In the genomic region with DNA sequence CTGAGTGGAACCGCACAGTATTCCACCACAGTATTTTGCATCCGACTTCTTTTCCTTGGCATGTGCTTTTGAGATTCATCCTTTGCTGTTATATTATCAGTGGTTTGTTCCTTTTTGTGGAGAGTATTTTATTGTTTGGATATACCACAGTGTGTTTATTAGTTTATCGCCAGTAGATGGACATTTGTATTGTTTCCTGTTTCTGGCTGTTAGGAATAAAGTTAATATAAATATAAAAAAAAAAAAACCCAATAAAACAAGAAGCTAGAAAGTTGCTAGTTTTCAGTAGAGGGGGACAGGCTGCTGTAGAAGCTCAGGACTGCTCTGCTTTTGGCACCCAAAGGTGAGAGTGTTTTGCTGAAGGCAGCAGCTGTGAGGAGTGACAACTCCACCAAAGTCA, we compare ENCODE assay signal across 22 cellular contexts.
DNase-seq lines count a peak whose midpoint lies in the region; ATAC-seq, FAIRE-seq and TF ChIP-seq lines count a peak whose summit lies in the region.
"Had no signal": no experiment of that assay in that cellular context is flagged by ENCODE, and none has a peak within 500 bp of the region (broad histone marks: within the 10 kb centered on the region; RNA-seq: fewer than 3 reads in every experiment).

No MANE protein-coding gene starts in this region.

- BruUV-seq in GM12878 (replicated peaks; lab: Mats Ljungman, UMichigan) (no TSS peak), mammary epithelial cell (replicated peaks; lab: Mats Ljungman, UMichigan) (no TSS peak)

- no peak for FAIRE-seq in GM12878 (lab: Jason Lieb, UNC)
- FAIRE-seq: A549, H1 had no signal

- TF ChIP-seq RAD21 in GM12878 (IDR thresholded peaks at IDR 0.05; ENCODE audit: insufficient read depth, low read depth, low read length) (no peak), SK-N-SH (IDR thresholded peaks at IDR 0.05; ENCODE audit: low read length) (no peak)

- no peak for ATAC-seq in activated T-cell treated with anti-CD3 and anti-CD28 coated beads, Interleukin-2, amount 50 U/mL, for 72 hours (replicated peaks in 1 of 2)
- ATAC-seq in GM12878 = no peak
- no peak for ATAC-seq in stimulated activated naive B cell treated with anti-CD40 and anti-IgM and Interleukin-4, amounts not matched to agents 10 μg/mL and 1 μg/mL and 100 μg/mL, for 72 hours (replicated peaks)
- ATAC-seq: A549 had no signal

- TF ChIP-seq CTCF in GM12878 (IDR thresholded peaks at IDR 0.05 in 2 of 3, conservative IDR thresholded peaks at IDR 0.05 in 1 of 3; ENCODE audit: control insufficient read depth in 2 of 3, extremely low read depth in 1 of 3, insufficient read depth in 1 of 3, low read depth in 3 of 3, low read length in 3 of 3) (no peak), mammary epithelial cell (conservative IDR thresholded peaks at IDR 0.05 in 1 of 2, IDR thresholded peaks at IDR 0.05 in 1 of 2; ENCODE audit: extremely low read depth in 1 of 2, insufficient read depth in 1 of 2, low read depth in 1 of 2, low read length in 2 of 2) (no peak), SK-N-SH (IDR thresholded peaks at IDR 0.05) (no peak)

- H3K4me2 ChIP-seq in GM12878 (ENCODE audit: control insufficient read depth, insufficient read depth) (no peak overlapping the region), mammary epithelial cell (ENCODE audit: insufficient read depth, low read depth, low read length) (no peak overlapping the region), SK-N-SH (no peak overlapping the region)
- H3K4me2 ChIP-seq: A549 had no signal

- H3K27ac ChIP-seq in GM12878 (ENCODE audit: control insufficient read depth, insufficient read depth) (no peak overlapping the region), mammary epithelial cell (ENCODE audit: insufficient read depth, low read depth, low read length) (no peak overlapping the region), SK-N-SH (ENCODE audit: low read depth in 2 of 2, low read length in 1 of 2) (no peak overlapping the region)
- H3K27ac ChIP-seq: A549 had no signal

- H2AFZ ChIP-seq in GM12878 (ENCODE audit: control insufficient read depth, low read depth, low read length) (no peak overlapping the region), mammary epithelial cell (ENCODE audit: low read depth, low read length) (no peak overlapping the region), SK-N-SH (ENCODE audit: low read depth) (no peak overlapping the region)

- in situ Hi-C loops in GM12878 (cut with MboI) = no loop called here
- in situ Hi-C loops in mammary epithelial cell (cut with MboI; ENCODE audit: low sequenced_read_pairs in 2 of 2) = loop anchor here (25.0 kb wide), 1 partner anchor 1121 kb away; no protein-coding TSS in a partner anchor

- 100% methylated on average over 3 of the region's 3 CpGs for WGBS in GM12878 (ENCODE audit: insufficient coverage, insufficient replicate concordance, low lambda C conversion rate, missing lambda C conversion rate)
- 91% methylated on average over 3 of the region's 3 CpGs for WGBS in mammary epithelial cell (ENCODE audit: low coverage, missing lambda C conversion rate)
- 84% methylated on average over 3 of the region's 3 CpGs for WGBS in SK-N-SH (ENCODE audit: low lambda C conversion rate)

- no peak overlapping the region for H3K4me3 ChIP-seq in GM12878
- H3K4me3 ChIP-seq in mammary epithelial cell (replicated peaks in 1 of 3; ENCODE audit: insufficient read depth in 1 of 3, low read depth in 2 of 3, low read length in 3 of 3) = no peak overlapping the region
- H3K4me3 ChIP-seq in SK-N-SH (ENCODE audit: low read depth in 2 of 2, low read length in 1 of 2) = no peak overlapping the region
- H3K4me3 ChIP-seq: A549 had no signal

- CTCF ChIA-PET in HEK293T (lab: Yijun Ruan, JAX) (interaction anchor here (0.6 kb wide), 1 partner anchor 29 kb away, joined by 4 read pairs; no protein-coding TSS in a partner anchor), GM12878 (lab: Yijun Ruan, JAX) (interaction anchor here (0.6 to 10.5 kb wide), 10 partner anchors 17 to 426 kb away, joined by 3 to 166 read pairs (median 4); no protein-coding TSS in a partner anchor), mammary epithelial cell (lab: Charles Lee; ENCODE audit: low non-redundant PET) (interaction anchor here (0.6 kb wide), 2 partner anchors 578 to 991 kb away, joined by 4 to 6 read pairs; no protein-coding TSS in a partner anchor), SK-N-SH (lab: Yijun Ruan, JAX) (interaction anchor here (6.4 kb wide), 1 partner anchor 405 kb away, joined by 102 read pairs; no protein-coding TSS in a partner anchor)

- H3K9ac ChIP-seq in GM12878 (ENCODE audit: control insufficient read depth, insufficient read depth, low read length) (no peak overlapping the region), mammary epithelial cell (ENCODE audit: insufficient read depth, low read length) (no peak overlapping the region), SK-N-SH (no peak overlapping the region)

- no peaks in the 10 kb centered on the region for H3K9me3 Mint-ChIP-seq in activated T-cell treated with anti-CD3 and anti-CD28 coated beads, Interleukin-2, amount 50 U/mL, for 24 hours
- no peaks in the 10 kb centered on the region for H3K9me3 Mint-ChIP-seq in activated T-cell treated with anti-CD3 and anti-CD28 coated beads, Interleukin-2, amount 50 U/mL, for 72 hours
- peaks cover 0 to 3% of the 10 kb centered on the region in 2 donors for H3K9me3 Mint-ChIP-seq in stimulated activated naive B cell treated with anti-CD40 and anti-IgM and Interleukin-4, amounts not matched to agents 10 μg/mL and 1 μg/mL and 100 μg/mL, for 72 hours

- H3K4me3 Mint-ChIP-seq in activated T-cell treated with anti-CD3 and anti-CD28 coated beads, Interleukin-2, amount 50 U/mL, for 24 hours = no peak overlapping the region
- no peak overlapping the region for H3K4me3 Mint-ChIP-seq in activated T-cell treated with anti-CD3 and anti-CD28 coated beads, Interleukin-2, amount 50 U/mL, for 72 hours
- H3K4me3 Mint-ChIP-seq in stimulated activated naive B cell treated with anti-CD40 and anti-IgM and Interleukin-4, amounts not matched to agents 10 μg/mL and 1 μg/mL and 100 μg/mL, for 72 hours = peak overlapping the region in 1 of 2 donors; percentile 4
- H3K4me3 Mint-ChIP-seq: CD4-positive, alpha-beta memory T cell had no signal

- H3F3A ChIP-seq in SK-N-SH (replicated peaks; ENCODE audit: insufficient read depth) = no peaks in the 10 kb centered on the region

- peaks cover 5% of the 10 kb centered on the region for H3K9me3 ChIP-seq in GM12878 (replicated peaks; ENCODE audit: control insufficient read depth, insufficient read depth, low read length)
- no peaks in the 10 kb centered on the region for H3K9me3 ChIP-seq in mammary epithelial cell (replicated peaks; ENCODE audit: insufficient read depth, low read length)
- H3K9me3 ChIP-seq in SK-N-SH = peaks cover 6% of the 10 kb centered on the region; the same call in 1 of the 2 replicates

- H3K27me3 ChIP-seq in GM12878 (replicated peaks in 1 of 2; ENCODE audit: control insufficient read depth in 2 of 2, insufficient read depth in 2 of 2, low read length in 1 of 2) (no peaks in the 10 kb centered on the region), mammary epithelial cell (ENCODE audit: insufficient read depth, low read length) (no peaks in the 10 kb centered on the region), SK-N-SH (ENCODE audit: insufficient read depth) (no peaks in the 10 kb centered on the region)

- POLR2A ChIA-PET in HEK293T (lab: Yijun Ruan, JAX) = no interaction called here
- POLR2A ChIA-PET in GM12878 (lab: Charles Lee) = interaction anchor here (0.6 to 5.9 kb wide), 6 partner anchors 18 to 1058 kb away, joined by 3 to 39 read pairs (median 4); no protein-coding TSS in a partner anchor
- POLR2A ChIA-PET in SK-N-SH (lab: Yijun Ruan, JAX) = no interaction called here

- TF ChIP-seq POLR2A in GM12878 (IDR thresholded peaks at IDR 0.05; ENCODE audit: low read depth, low read length) = no peak

- intact Hi-C loops in GM12878 (cut with micrococcal nuclease; ENCODE audit: unreplicated experiment) = no loop called here
- intact Hi-C loops in mammary epithelial cell (cut with micrococcal nuclease) = no loop called here

- no peaks in the 10 kb centered on the region for H4K20me1 ChIP-seq in GM12878 (ENCODE audit: control insufficient read depth, insufficient read depth)
- H4K20me1 ChIP-seq in mammary epithelial cell (ENCODE audit: insufficient read depth, low read length) = no peaks in the 10 kb centered on the region
- no peaks in the 10 kb centered on the region for H4K20me1 ChIP-seq in SK-N-SH (ENCODE audit: insufficient read depth)

- H3K4me1 Mint-ChIP-seq in activated T-cell treated with anti-CD3 and anti-CD28 coated beads, Interleukin-2, amount 50 U/mL, for 24 hours (ENCODE audit: low read depth) = peaks cover 44% of the 10 kb centered on the region
- H3K4me1 Mint-ChIP-seq in activated T-cell treated with anti-CD3 and anti-CD28 coated beads, Interleukin-2, amount 50 U/mL, for 72 hours (ENCODE audit: low read depth) = peaks cover 50% of the 10 kb centered on the region
- peaks cover 34 to 57% of the 10 kb centered on the region in 2 donors for H3K4me1 Mint-ChIP-seq in stimulated activated naive B cell treated with anti-CD40 and anti-IgM and Interleukin-4, amounts not matched to agents 10 μg/mL and 1 μg/mL and 100 μg/mL, for 72 hours

- no peak for TF ChIP-seq EP300 in GM12878 (IDR thresholded peaks at IDR 0.05; ENCODE audit: borderline replicate concordance in 1 of 2, control insufficient read depth in 1 of 2, low read depth in 2 of 2, low read length in 2 of 2)
- TF ChIP-seq EP300 in SK-N-SH (IDR thresholded peaks at IDR 0.05; ENCODE audit: borderline replicate concordance in 1 of 2, low read depth in 1 of 2, low read length in 1 of 2) = no peak

- H3K9me2 ChIP-seq in SK-N-SH = no peaks in the 10 kb centered on the region

- H3K36me3 ChIP-seq in GM12878 (ENCODE audit: control insufficient read depth in 2 of 2, insufficient read depth in 2 of 2, low read length in 1 of 2) (no peaks in the 10 kb centered on the region), mammary epithelial cell (ENCODE audit: insufficient read depth, low read length) (no peaks in the 10 kb centered on the region), SK-N-SH (replicated peaks in 1 of 2; ENCODE audit: control insufficient read depth in 1 of 2, insufficient read depth in 2 of 2, low read length in 1 of 2) (no peaks in the 10 kb centered on the region)

- H3K27ac Mint-ChIP-seq in activated T-cell treated with anti-CD3 and anti-CD28 coated beads, Interleukin-2, amount 50 U/mL, for 24 hours = peak overlapping the region; percentile 0
- no peak overlapping the region for H3K27ac Mint-ChIP-seq in activated T-cell treated with anti-CD3 and anti-CD28 coated beads, Interleukin-2, amount 50 U/mL, for 72 hours
- H3K27ac Mint-ChIP-seq in stimulated activated naive B cell treated with anti-CD40 and anti-IgM and Interleukin-4, amounts not matched to agents 10 μg/mL and 1 μg/mL and 100 μg/mL, for 72 hours = peak overlapping the region; percentile 80
- H3K27ac Mint-ChIP-seq: CD4-positive, alpha-beta memory T cell had no signal

- H3K4me1 ChIP-seq in GM12878 (ENCODE audit: control insufficient read depth, insufficient read depth, low read length) (peaks cover 52% of the 10 kb centered on the region), mammary epithelial cell (ENCODE audit: insufficient read depth, low read length) (peaks cover 5% of the 10 kb centered on the region), SK-N-SH (ENCODE audit: control insufficient read depth in 1 of 2, insufficient read depth in 2 of 2, low read depth in 1 of 2, low read length in 1 of 2) (peaks cover 0 to 5% of the 10 kb centered on the region in 2 experiments; a peak in 1 of 4 replicates)

- no peaks in the 10 kb centered on the region for H3K36me3 Mint-ChIP-seq in activated T-cell treated with anti-CD3 and anti-CD28 coated beads, Interleukin-2, amount 50 U/mL, for 24 hours (ENCODE audit: low read depth)
- no peaks in the 10 kb centered on the region for H3K36me3 Mint-ChIP-seq in activated T-cell treated with anti-CD3 and anti-CD28 coated beads, Interleukin-2, amount 50 U/mL, for 72 hours (ENCODE audit: insufficient read depth in 2 of 2)
- peaks cover 3 to 9% of the 10 kb centered on the region in 2 donors for H3K36me3 Mint-ChIP-seq in stimulated activated naive B cell treated with anti-CD40 and anti-IgM and Interleukin-4, amounts not matched to agents 10 μg/mL and 1 μg/mL and 100 μg/mL, for 72 hours
- H3K36me3 Mint-ChIP-seq: CD4-positive, alpha-beta memory T cell had no signal

- dilution Hi-C loops in mammary epithelial cell (cut with HindIII; ENCODE audit: low sequenced_read_pairs) = loop anchor here (10.0 kb wide), 1 partner anchor 394 kb away; no protein-coding TSS in a partner anchor

- no peaks in the 10 kb centered on the region; the same call in 1 of the 2 replicates for H3K79me2 ChIP-seq in GM12878 (ENCODE audit: control insufficient read depth, insufficient read depth, low read length)
- no peaks in the 10 kb centered on the region for H3K79me2 ChIP-seq in mammary epithelial cell (ENCODE audit: insufficient read depth, low read length)
- H3K79me2 ChIP-seq in SK-N-SH (ENCODE audit: insufficient read depth) = no peaks in the 10 kb centered on the region

- SMC1A ChIA-PET in GM12878 (lab: Charles Lee; ENCODE audit: uncharacterized antibody, unreplicated experiment) = interaction anchor here (0.6 to 18.9 kb wide), 13 partner anchors 13 to 1116 kb away, joined by 3 to 420 read pairs (median 6); a partner anchor contains a TSS

- DNase-seq in activated T-cell treated with anti-CD3 and anti-CD28 coated beads, Interleukin-2, amount 50 U/mL, for 24 hours = no peak
- no peak for DNase-seq in activated T-cell treated with anti-CD3 and anti-CD28 coated beads, Interleukin-2, amount 50 U/mL, for 72 hours
- no peak for DNase-seq in HEK293T (ENCODE audit: extremely low spot score)
- no peak for DNase-seq in GM12878 (ENCODE audit: low read depth, low spot score)
- DNase-seq in stimulated activated naive B cell treated with anti-CD40 and anti-IgM and Interleukin-4, amounts not matched to agents 10 μg/mL and 1 μg/mL and 100 μg/mL, for 72 hours = no peak
- no peak for DNase-seq in mammary epithelial cell
- DNase-seq in SK-N-SH = no peak
- DNase-seq: AML-193; C1 segment of cervical spinal cord; CD4-positive, alpha-beta memory T cell; COR-L47; DMS53; HCEC 1CT; Karpas-422; NCI-H1092; NCI-H1417 treated with DMSO at 0.1 percent for 48 hours; NCI-H1694 treated with DMSO at 0.1 percent for 48 hours; NCI-H2081; NCI-H226; NCI-H510A had no signal

- RAD21 ChIA-PET in GM12878 (lab: Charles Lee; ENCODE audit: unreplicated experiment) = interaction anchor here (0.6 to 6.1 kb wide), 11 partner anchors 19 to 435 kb away, joined by 3 to 99 read pairs (median 6); no protein-coding TSS in a partner anchor

- H3K27me3 Mint-ChIP-seq in activated T-cell treated with anti-CD3 and anti-CD28 coated beads, Interleukin-2, amount 50 U/mL, for 24 hours = no peaks in the 10 kb centered on the region
- no peaks in the 10 kb centered on the region for H3K27me3 Mint-ChIP-seq in activated T-cell treated with anti-CD3 and anti-CD28 coated beads, Interleukin-2, amount 50 U/mL, for 72 hours (ENCODE audit: low read depth)
- no peaks in the 10 kb centered on the region for H3K27me3 Mint-ChIP-seq in stimulated activated naive B cell treated with anti-CD40 and anti-IgM and Interleukin-4, amounts not matched to agents 10 μg/mL and 1 μg/mL and 100 μg/mL, for 72 hours
- H3K27me3 Mint-ChIP-seq: CD4-positive, alpha-beta memory T cell had no signal
